ENCODE assay signal across 18 cellular contexts in the genomic region with DNA sequence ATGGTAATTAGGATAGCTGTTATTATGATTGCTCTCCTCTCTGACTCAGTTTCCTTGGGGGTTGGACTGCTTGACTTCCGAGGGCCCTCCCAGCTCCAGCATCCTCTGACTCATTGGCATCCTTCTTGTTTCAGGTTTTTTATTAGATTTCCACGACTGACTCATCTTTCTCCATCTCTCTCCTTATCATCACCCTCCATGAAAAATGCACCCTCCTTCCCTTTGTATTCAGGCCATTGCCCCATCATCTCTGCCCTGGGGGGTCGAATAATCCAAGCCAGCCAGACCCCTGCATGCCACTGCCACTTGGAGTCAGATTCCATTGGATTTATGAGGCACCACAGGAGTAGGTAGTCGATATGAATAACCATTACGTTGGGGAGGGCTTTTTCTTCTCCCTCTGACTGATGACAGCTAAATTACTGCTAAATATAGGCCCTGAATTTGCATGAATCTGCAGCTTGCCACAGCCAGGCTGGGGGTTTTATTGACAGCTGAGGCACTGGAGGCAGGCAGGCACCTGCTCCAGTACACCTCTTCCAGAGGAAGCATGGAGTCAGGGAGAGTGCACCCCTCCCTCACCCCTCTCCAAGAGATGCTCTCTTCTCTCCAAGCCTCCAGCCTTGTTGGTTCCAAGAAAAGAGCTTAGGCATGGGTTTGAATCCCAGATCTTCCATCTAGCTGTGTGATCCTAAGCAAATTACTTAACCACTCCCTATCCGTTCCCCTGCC.
DNase-seq lines count a peak whose midpoint lies in the region; ATAC-seq, FAIRE-seq and TF ChIP-seq lines count a peak whose summit lies in the region.
"Had no signal": no experiment of that assay in that cellular context is flagged by ENCODE, and none has a peak within 500 bp of the region (broad histone marks: within the 10 kb centered on the region; RNA-seq: fewer than 3 reads in every experiment).

No MANE protein-coding gene starts in this region.

- no peak overlapping the region for H3K56ac ChIP-seq in IMR-90 (ENCODE audit: extremely low read depth, insufficient read depth, low read length)

- H3K9ac ChIP-seq in IMR-90 (ENCODE audit: low read depth, low read length) (no peak overlapping the region), keratinocyte (ENCODE audit: control insufficient read depth, extremely low read depth, insufficient read depth, low read length) (no peak overlapping the region)

- H3K36me3 Mint-ChIP-seq in activated T-cell treated with anti-CD3 and anti-CD28 coated beads, Interleukin-2, amount 50 U/mL, for 72 hours (ENCODE audit: insufficient read depth in 2 of 2) = no peaks in the 10 kb centered on the region
- H3K36me3 Mint-ChIP-seq in chondrocyte (ENCODE audit: low read depth) = no peaks in the 10 kb centered on the region

- CTCF ChIA-PET in IMR-90 (lab: Yijun Ruan, JAX) = no interaction called here

- no peak overlapping the region for H4K5ac ChIP-seq in IMR-90 (ENCODE audit: low read depth, low read length)

- no peak overlapping the region for H3K27ac Mint-ChIP-seq in activated T-cell treated with anti-CD3 and anti-CD28 coated beads, Interleukin-2, amount 50 U/mL, for 72 hours
- H3K27ac Mint-ChIP-seq in chondrocyte (ENCODE audit: unreplicated experiment) = no peak overlapping the region

- no peak overlapping the region for H4K91ac ChIP-seq in IMR-90 (ENCODE audit: insufficient read depth, low read depth, low read length)

- dilution Hi-C loops in IMR-90 (cut with HindIII; ENCODE audit: low sequenced_read_pairs, unreplicated experiment) = no loop called here
- dilution Hi-C loops in keratinocyte (cut with MboI; ENCODE audit: extremely low pct_ligation_motif_present, low sequenced_read_pairs) = no loop called here

- H2AK9ac ChIP-seq in IMR-90 (replicated peaks; ENCODE audit: low read depth, low read length, poor library complexity) = no peak overlapping the region

- FAIRE-seq in keratinocyte (lab: Jason Lieb, UNC) = peak; percentile 98
- FAIRE-seq: GM12892 had no signal

- H3K79me1 ChIP-seq in IMR-90 (ENCODE audit: low read depth in 1 of 2, low read length in 2 of 2) = no peaks in the 10 kb centered on the region

- no peaks in the 10 kb centered on the region for H3K79me2 ChIP-seq in keratinocyte (ENCODE audit: control insufficient read depth, insufficient read depth, low read length)

- intact Hi-C loops in IMR-90 (cut with micrococcal nuclease) = no loop called here
- intact Hi-C loops in left ventricle myocardium inferior (cut with micrococcal nuclease) = no loop called here

- no peaks in the 10 kb centered on the region for H3K9me1 ChIP-seq in IMR-90 (ENCODE audit: insufficient read depth, low read length)
- no peaks in the 10 kb centered on the region for H3K9me1 ChIP-seq in keratinocyte (ENCODE audit: control insufficient read depth, extremely low read depth, insufficient read depth, low read length)

- no peak overlapping the region for H4K8ac ChIP-seq in IMR-90 (ENCODE audit: low read depth in 2 of 2, low read length in 2 of 2)

- no peak overlapping the region for H2BK15ac ChIP-seq in IMR-90 (ENCODE audit: low read depth, low read length)

- H3K36me3 ChIP-seq in IMR-90 (ENCODE audit: control insufficient read depth, insufficient read depth, low read length) = no peaks in the 10 kb centered on the region
- H3K36me3 ChIP-seq in keratinocyte (ENCODE audit: control insufficient read depth in 2 of 2, extremely low read depth in 1 of 2, insufficient read depth in 2 of 2, low read length in 2 of 2) = no peaks in the 10 kb centered on the region
- no peaks in the 10 kb centered on the region for H3K36me3 ChIP-seq in left ventricle myocardium inferior
- H3K36me3 ChIP-seq: BE2C, upper lobe of left lung had no signal

- H2BK120ac ChIP-seq in IMR-90 (ENCODE audit: low read depth, low read length) = no peak overlapping the region

- ATAC-seq in IMR-90 (ENCODE audit: low read depth) = no peak
- ATAC-seq in activated T-cell treated with anti-CD3 and anti-CD28 coated beads, Interleukin-2, amount 50 U/mL, for 72 hours (replicated peaks in 1 of 2) = no peak
- no peak for ATAC-seq in HG03342 (IDR thresholded peaks at IDR 0.05; ENCODE audit: unreplicated experiment)
- ATAC-seq: activated CD4-positive, CD25-positive, alpha-beta regulatory T cell treated with anti-CD3 and anti-CD28 coated beads, Interleukin-2, amount 50 U/mL, for 24 hours had no signal

- DNase-seq in AG09309 (ENCODE audit: low read depth) (peak; percentile 95), IMR-90 (peak; percentile 4), keratinocyte (ENCODE audit: low read depth, low spot score) (peak; percentile 91), left ventricle myocardium inferior (no peak), chondrocyte (ENCODE audit: low spot score) (no peak)
- DNase-seq in activated T-cell treated with anti-CD3 and anti-CD28 coated beads, Interleukin-2, amount 50 U/mL, for 72 hours = no peak
- DNase-seq: activated T-cell treated with anti-CD3 and anti-CD28 coated beads, Interleukin-2, amount 50 U/mL, for 1 hour; BE2C; DMS79 treated with DMSO at 0.1 percent for 48 hours; effector CD4-positive, alpha-beta T cell; kidney glomerular epithelial cell; NCI-H2029; stimulated activated CD4-positive, alpha-beta T cell treated with anti-CD3 and anti-CD28 coated beads, Interleukin-1b, Interleukin-23, amount 100 ng/mL, for 48 hours; upper lobe of left lung had no signal

- no peaks in the 10 kb centered on the region for H3K4me1 Mint-ChIP-seq in activated T-cell treated with anti-CD3 and anti-CD28 coated beads, Interleukin-2, amount 50 U/mL, for 72 hours (ENCODE audit: low read depth)
- no peaks in the 10 kb centered on the region for H3K4me1 Mint-ChIP-seq in chondrocyte (ENCODE audit: low read depth)

- no peak for TF ChIP-seq CTCF in AG09309 (IDR thresholded peaks at IDR 0.05; ENCODE audit: control insufficient read depth, insufficient read depth, low read depth, low read length, missing control alignments)
- TF ChIP-seq CTCF in IMR-90 (conservative IDR thresholded peaks at IDR 0.05; ENCODE audit: low read depth, low read length) = no peak
- TF ChIP-seq CTCF in keratinocyte (optimal IDR thresholded peaks at IDR 0.05 in 1 of 3, IDR thresholded peaks at IDR 0.05 in 1 of 3, conservative IDR thresholded peaks at IDR 0.05 in 1 of 3; ENCODE audit: extremely low read depth in 1 of 3, insufficient read depth in 2 of 3, low read length in 3 of 3) = no peak
- TF ChIP-seq CTCF in left ventricle myocardium inferior (IDR thresholded peaks at IDR 0.05; ENCODE audit: borderline replicate concordance) = no peak
- TF ChIP-seq CTCF in chondrocyte (IDR thresholded peaks at IDR 0.05) = no peak

- BruUV-seq in IMR-90 (replicated peaks; lab: Mats Ljungman, UMichigan) = no TSS peak

- H2AFZ ChIP-seq in IMR-90 (replicated peaks; ENCODE audit: low read length, poor library complexity) (no peak overlapping the region), keratinocyte (ENCODE audit: control insufficient read depth, low read length) (no peak overlapping the region)

- peaks cover 0 to 2% of the 10 kb centered on the region in 2 donors for H3K9me3 Mint-ChIP-seq in activated T-cell treated with anti-CD3 and anti-CD28 coated beads, Interleukin-2, amount 50 U/mL, for 72 hours
- H3K9me3 Mint-ChIP-seq in chondrocyte (ENCODE audit: low read depth) = peaks cover 9% of the 10 kb centered on the region

- no peaks in the 10 kb centered on the region for H3K4me1 ChIP-seq in IMR-90 (ENCODE audit: control insufficient read depth, insufficient read depth, low read length)
- H3K4me1 ChIP-seq in keratinocyte (ENCODE audit: control insufficient read depth, extremely low read depth, insufficient read depth, low read length) = peaks cover 40% of the 10 kb centered on the region
- H3K4me1 ChIP-seq in left ventricle myocardium inferior = no peaks in the 10 kb centered on the region
- H3K4me1 ChIP-seq: BE2C, upper lobe of left lung had no signal

- in situ Hi-C loops in IMR-90 (cut with MboI; ENCODE audit: low sequenced_read_pairs) = no loop called here

- no peak overlapping the region for H3K4me2 ChIP-seq in IMR-90 (ENCODE audit: low read depth, low read length)
- H3K4me2 ChIP-seq in keratinocyte (ENCODE audit: control insufficient read depth, extremely low read depth, insufficient read depth, low read depth, low read length) = peak overlapping the region; percentile 23

- no peak overlapping the region for H3K23ac ChIP-seq in IMR-90 (ENCODE audit: low read depth, low read length)

- WGBS in IMR-90 (ENCODE audit: extremely low coverage in 2 of 2, insufficient read length in 1 of 2), 2 experiments = no CpG with 5 or more reads among the region's 6 CpGs

- no peak overlapping the region for H3K18ac ChIP-seq in IMR-90 (ENCODE audit: low read depth, low read length)

- POLR2A ChIA-PET in IMR-90 (lab: Charles Lee; ENCODE audit: unreplicated experiment) = no interaction called here

- H3K4me3 Mint-ChIP-seq in activated T-cell treated with anti-CD3 and anti-CD28 coated beads, Interleukin-2, amount 50 U/mL, for 72 hours = no peak overlapping the region
- no peak overlapping the region for H3K4me3 Mint-ChIP-seq in chondrocyte (ENCODE audit: unreplicated experiment)

- peaks cover 24% of the 10 kb centered on the region for H3K27me3 Mint-ChIP-seq in activated T-cell treated with anti-CD3 and anti-CD28 coated beads, Interleukin-2, amount 50 U/mL, for 72 hours (ENCODE audit: low read depth)
- H3K27me3 Mint-ChIP-seq in chondrocyte (ENCODE audit: low read depth) = no peaks in the 10 kb centered on the region

- H4K20me1 ChIP-seq in IMR-90 (ENCODE audit: insufficient read depth, low read length) (no peaks in the 10 kb centered on the region), keratinocyte (ENCODE audit: control insufficient read depth, extremely low read depth, insufficient read depth, low read length) (no peaks in the 10 kb centered on the region)

- no peak overlapping the region for H2BK5ac ChIP-seq in IMR-90 (ENCODE audit: low read depth, low read length, poor library complexity, severe bottlenecking)

- H3K14ac ChIP-seq in IMR-90 (replicated peaks; ENCODE audit: low read depth, low read length) = no peak overlapping the region

- H3K9me3 ChIP-seq in IMR-90 (ENCODE audit: control insufficient read depth, insufficient read depth, low read length) (peaks cover 32% of the 10 kb centered on the region), keratinocyte (ENCODE audit: control insufficient read depth, low read depth, low read length) (no peaks in the 10 kb centered on the region), left ventricle myocardium inferior (replicated peaks) (no peaks in the 10 kb centered on the region)
- H3K9me3 ChIP-seq: BE2C, upper lobe of left lung had no signal

- no peak overlapping the region for H2BK20ac ChIP-seq in IMR-90 (ENCODE audit: low read depth, low read length)

- no peaks in the 10 kb centered on the region for H3K27me3 ChIP-seq in IMR-90 (ENCODE audit: control insufficient read depth, insufficient read depth, low read length)
- H3K27me3 ChIP-seq in keratinocyte (ENCODE audit: control insufficient read depth, extremely low read depth, insufficient read depth, low read length) = no peaks in the 10 kb centered on the region
- peaks cover 89% of the 10 kb centered on the region for H3K27me3 ChIP-seq in left ventricle myocardium inferior (ENCODE audit: low read depth)
- H3K27me3 ChIP-seq: BE2C, upper lobe of left lung had no signal

- no peak for TF ChIP-seq POLR2A in IMR-90 (IDR thresholded peaks at IDR 0.05; ENCODE audit: low read depth, low read length)

- no peak overlapping the region for H2AK5ac ChIP-seq in IMR-90 (ENCODE audit: low read depth, low read length)

- no peak for TF ChIP-seq RAD21 in IMR-90 (IDR thresholded peaks at IDR 0.05; ENCODE audit: low read length)

- H3K27ac ChIP-seq in IMR-90 (ENCODE audit: insufficient read depth, low read length) (no peak overlapping the region), angular gyrus (ENCODE audit: low read depth, low read length) (peak overlapping the region; percentile 44), keratinocyte (ENCODE audit: control insufficient read depth, insufficient read depth, low read length) (peak overlapping the region; percentile 12), left ventricle myocardium inferior (replicated peaks) (no peak overlapping the region)
- H3K27ac ChIP-seq: upper lobe of left lung had no signal

- no peak overlapping the region for H3K4ac ChIP-seq in IMR-90 (ENCODE audit: low read depth, low read length)

- H3K4me3 ChIP-seq in AG09309 (ENCODE audit: control insufficient read depth, low read depth, low read length) (no peak overlapping the region), IMR-90 (ENCODE audit: insufficient read depth, low read depth, low read length) (no peak overlapping the region), keratinocyte (ENCODE audit: control insufficient read depth in 2 of 3, extremely low read depth in 1 of 3, insufficient read depth in 2 of 3, low read depth in 1 of 3, low read length in 3 of 3) (no peak overlapping the region), left ventricle myocardium inferior (no peak overlapping the region)
- H3K4me3 ChIP-seq: upper lobe of left lung had no signal

Comparison
In these comparisons a context has a peak if more than half of its experiments do, and no peak if none do; other contexts are left out.
1. DNase-seq: peak in AG09309 (single experiment), IMR-90 (single experiment) and keratinocyte (single experiment); none in activated T-cell treated with anti-CD3 and anti-CD28 coated beads, Interleukin-2, amount 50 U/mL, for 72 hours (0 of 2), left ventricle myocardium inferior (single experiment) and chondrocyte (single experiment).
2. H3K27ac ChIP-seq: peak in angular gyrus (single experiment) and keratinocyte (single experiment); none in IMR-90 (single experiment) and left ventricle myocardium inferior (single experiment).